11 cellular contexts compared by ENCODE assay signal in the genomic region with DNA sequence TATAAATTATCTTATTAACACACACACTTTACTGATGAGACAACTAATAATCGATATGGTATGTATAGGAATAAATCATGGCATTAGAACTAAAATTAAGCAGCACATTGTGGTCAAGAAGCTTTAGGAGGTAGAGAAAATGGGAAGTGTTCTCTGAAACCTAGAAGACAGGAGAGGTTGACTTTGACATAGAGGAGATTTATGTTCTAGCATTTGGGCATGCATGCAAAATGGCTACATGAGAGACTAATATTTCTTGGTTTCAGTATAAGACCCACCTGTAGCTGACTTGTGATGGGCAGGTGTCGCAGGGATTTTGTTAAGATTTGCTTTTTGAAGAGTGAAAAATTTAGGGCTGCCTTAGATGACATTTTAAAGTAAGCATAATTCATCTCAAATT.
"Had no signal": no experiment of that assay in that cellular context is flagged by ENCODE, and none has a peak within 500 bp of the region (broad histone marks: within the 10 kb centered on the region; RNA-seq: fewer than 3 reads in every experiment).

No MANE protein-coding gene starts in this region.

- ATAC-seq: GM23338, HCT116 had no signal

- H3K27ac ChIP-seq: GM23248 had no signal

- H3K4me3 ChIP-seq: GM23248, GM23338, HAP-1 had no signal

- FAIRE-seq: H1, H54 had no signal

- H3K4me2 ChIP-seq: GM23338 had no signal

- H3K9ac ChIP-seq: GM23248 had no signal

- H2AFZ ChIP-seq: GM23248, GM23338 had no signal

- H3K36me3 ChIP-seq: HAP-1 had no signal

- H3K9me3 ChIP-seq: HAP-1 had no signal

- H3K4me1 ChIP-seq: HAP-1 had no signal

- DNase-seq: GM23248, GOT3, H7, H9, HCEC 1CT, HFFc6 had no signal
